Comparison of ENCODE assay signal across 21 cellular contexts in the genomic region with DNA sequence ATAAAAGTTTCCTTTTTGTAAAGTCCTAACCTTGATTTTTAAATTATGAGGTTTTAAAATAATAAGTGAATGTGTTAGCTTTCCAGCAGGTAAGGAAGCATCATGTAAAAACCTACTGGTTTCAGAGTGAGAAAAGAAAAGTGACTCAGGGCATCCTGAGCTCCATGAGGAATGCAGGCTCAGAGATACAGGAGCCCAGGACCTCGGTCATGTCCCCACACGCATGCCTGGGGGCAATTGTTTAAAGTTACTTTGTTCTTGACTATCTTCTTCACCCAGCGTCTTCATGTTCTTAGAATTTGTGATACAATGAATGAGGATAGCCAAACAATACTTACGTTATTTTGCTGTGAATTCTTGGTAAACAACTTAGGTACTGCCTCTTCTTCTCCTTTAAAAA.
DNase-seq lines count a peak whose midpoint lies in the region; ATAC-seq, FAIRE-seq and TF ChIP-seq lines count a peak whose summit lies in the region.
"Had no signal": no experiment of that assay in that cellular context is flagged by ENCODE, and none has a peak within 500 bp of the region (broad histone marks: within the 10 kb centered on the region; RNA-seq: fewer than 3 reads in every experiment).

No MANE protein-coding gene starts in this region.

- no peak overlapping the region for H3K4me3 Mint-ChIP-seq in MCF 10A (ENCODE audit: unreplicated experiment)
- H3K4me3 Mint-ChIP-seq: CD4-positive, alpha-beta T cell; GM23338; HFFc6 had no signal

- peaks cover 4 to 10% of the 10 kb centered on the region in 2 donors for H3K9me3 ChIP-seq in breast epithelium
- H3K9me3 ChIP-seq in WERI-Rb-1 (ENCODE audit: severe bottlenecking) = no peaks in the 10 kb centered on the region
- H3K9me3 ChIP-seq: A549, Caco-2 had no signal

- H3K27me3 Mint-ChIP-seq in MCF 10A (ENCODE audit: insufficient read depth, unreplicated experiment) = no peaks in the 10 kb centered on the region
- H3K27me3 Mint-ChIP-seq: CD4-positive, alpha-beta T cell had no signal

- H3K9me3 Mint-ChIP-seq in MCF 10A (ENCODE audit: unreplicated experiment) = no peaks in the 10 kb centered on the region
- H3K9me3 Mint-ChIP-seq: CD4-positive, alpha-beta T cell; HFFc6 had no signal

- ATAC-seq in GM21529 (IDR thresholded peaks at IDR 0.05; ENCODE audit: unreplicated experiment) = no peak
- ATAC-seq: A549, GM12878, GM23338, HCT116 had no signal

- H3K4me3 ChIP-seq in breast epithelium = no peak overlapping the region
- no peak overlapping the region for H3K4me3 ChIP-seq in bronchial epithelial cell (ENCODE audit: low read depth, low read length)
- no peak overlapping the region for H3K4me3 ChIP-seq in WERI-Rb-1 (ENCODE audit: low read depth, low read length)
- H3K4me3 ChIP-seq: A549, GM12878, GM23338 had no signal

- H3K27ac Mint-ChIP-seq in MCF 10A (ENCODE audit: low read depth, unreplicated experiment) = no peak overlapping the region
- H3K27ac Mint-ChIP-seq: CD4-positive, alpha-beta T cell; GM23338; HFFc6 had no signal

- intact Hi-C loops in MCF 10A (cut with micrococcal nuclease) = no loop called here
- intact Hi-C loops in breast epithelium (cut with DNase I; ENCODE audit: low total_unique reads) = no loop called here

- CTCF ChIA-PET in MCF 10A (lab: Yijun Ruan, JAX) = interaction anchor here (0.5 to 0.7 kb wide), 2 partner anchors 187 to 195 kb away, joined by 3 to 4 read pairs; no protein-coding TSS in a partner anchor

- no peak for TF ChIP-seq CTCF in MCF 10A (IDR thresholded peaks at IDR 0.05; ENCODE audit: unreplicated experiment)
- no peak for TF ChIP-seq CTCF in breast epithelium (IDR thresholded peaks at IDR 0.05)
- no peak for TF ChIP-seq CTCF in bronchial epithelial cell (IDR thresholded peaks at IDR 0.05; ENCODE audit: insufficient read depth, low read length, severe bottlenecking)
- TF ChIP-seq CTCF in WERI-Rb-1 (IDR thresholded peaks at IDR 0.05; ENCODE audit: low read depth, low read length) = no peak

- no peaks in the 10 kb centered on the region for H3K4me1 Mint-ChIP-seq in MCF 10A (ENCODE audit: insufficient read depth, unreplicated experiment)
- H3K4me1 Mint-ChIP-seq: GM23338 had no signal

- no peak for TF ChIP-seq POLR2A in breast epithelium (IDR thresholded peaks at IDR 0.05)

- no peaks in the 10 kb centered on the region for H3K27me3 ChIP-seq in breast epithelium
- no peaks in the 10 kb centered on the region for H3K27me3 ChIP-seq in bronchial epithelial cell (ENCODE audit: control insufficient read depth, insufficient read depth, low read length)
- no peaks in the 10 kb centered on the region for H3K27me3 ChIP-seq in WERI-Rb-1 (ENCODE audit: insufficient read depth, low read depth, severe bottlenecking)

- DNase-seq in MCF 10A (ENCODE audit: unreplicated experiment) (peak; percentile 20), breast epithelium (ENCODE audit: low spot score in 2 of 2) (no peak), bronchial epithelial cell (ENCODE audit: low read depth) (peak; percentile 73), islet precursor cell (peak; percentile 69), WERI-Rb-1 (no peak), SKM-1 treated with dmso at 0.1 percent for 144 hours (lab: John Stamatoyannopoulos, UW; ENCODE audit: unreplicated experiment) (no peak)
- DNase-seq in stimulated activated naive CD4-positive, alpha-beta T cell (lab: John Stamatoyannopoulos, UW) = no peak
- DNase-seq: AML-193; Caco-2; CD4-positive, alpha-beta T cell; DMS79; H7; HFFc6 had no signal

- no peaks in the 10 kb centered on the region for H3K4me1 ChIP-seq in breast epithelium
- H3K4me1 ChIP-seq: A549, Caco-2 had no signal

- no peak overlapping the region for H3K27ac ChIP-seq in breast epithelium
- no peak overlapping the region for H3K27ac ChIP-seq in WERI-Rb-1
- H3K27ac ChIP-seq: 22Rv1, A549, C4-2B had no signal

- no TSS peak for BruUV-seq in MCF 10A (replicated peaks; lab: Mats Ljungman, UMichigan)

- no peak for FAIRE-seq in bronchial epithelial cell (lab: Jason Lieb, UNC)
- FAIRE-seq: A549, D721Med, GM12878 had no signal

- H3K36me3 ChIP-seq in breast epithelium = no peaks in the 10 kb centered on the region
- H3K36me3 ChIP-seq in bronchial epithelial cell (ENCODE audit: control insufficient read depth, insufficient read depth, low read length) = no peaks in the 10 kb centered on the region
- no peaks in the 10 kb centered on the region for H3K36me3 ChIP-seq in WERI-Rb-1

- POLR2A ChIA-PET in MCF 10A (lab: Yijun Ruan, JAX) = no interaction called here

- no peaks in the 10 kb centered on the region for H3K36me3 Mint-ChIP-seq in MCF 10A (ENCODE audit: insufficient read depth, unreplicated experiment)

Comparison
In these comparisons a context has a peak if more than half of its experiments do, and no peak if none do; other contexts are left out.
1. DNase-seq: peak in MCF 10A (single experiment), bronchial epithelial cell (single experiment) and islet precursor cell (single experiment); none in breast epithelium (0 of 2), stimulated activated naive CD4-positive, alpha-beta T cell (0 of 6), WERI-Rb-1 (single experiment) and SKM-1 treated with dmso at 0.1 percent for 144 hours (single experiment).